Comparison of ENCODE assay signal across 7 cellular contexts in genomic region chr3:5123937-5124336, GRCh38. TPM values are rescaled to one million over a fixed set of nuclear protein-coding genes. Genes with fewer than 3 reads are reported as not detected.
DNase-seq lines count a peak whose midpoint lies in the region; ATAC-seq and TF ChIP-seq lines count a peak whose summit lies in the region.

No MANE protein-coding gene starts in this region.

- intact Hi-C loops in HCT116 (cut with micrococcal nuclease) = loop anchor here (2.0 kb wide), 1 partner anchor 63 kb away; the partner anchor contains the start of gene EDEM1

- no peak for TF ChIP-seq POLR2A in HCT116 (IDR thresholded peaks at IDR 0.05; ENCODE audit: borderline replicate concordance, extremely low read depth, insufficient read depth, insufficient read length)

- H3K4me3 ChIP-seq in HCT116 (replicated peaks in 1 of 2; ENCODE audit: low read depth in 1 of 2, low read length in 2 of 2) = no peak overlapping the region; a peak in 2 of 4 replicates
- peak overlapping the region; percentile 85 for H3K4me3 ChIP-seq in WERI-Rb-1 (ENCODE audit: low read depth, low read length)
- peak overlapping the region in 6 of 7 experiments; percentile 74 to 100 (median 96) for H3K4me3 ChIP-seq in skin epidermis

- DNase-seq in HCT116 (ENCODE audit: low read depth, low spot score) (no peak), WERI-Rb-1 (peak; percentile 28), foreskin keratinocyte (no peak)

- no peak for TF ChIP-seq CTCF in HCT116 (IDR thresholded peaks at IDR 0.05 in 2 of 3, conservative IDR thresholded peaks at IDR 0.05 in 1 of 3; ENCODE audit: borderline replicate concordance in 1 of 3, insufficient read depth in 1 of 3, low read depth in 2 of 3, low read length in 2 of 3)
- TF ChIP-seq CTCF in WERI-Rb-1 (IDR thresholded peaks at IDR 0.05; ENCODE audit: low read depth, low read length) = no peak
- no peak for TF ChIP-seq CTCF in foreskin keratinocyte (conservative IDR thresholded peaks at IDR 0.05)

- CTCF ChIA-PET in HCT116 (lab: Charles Lee) = interaction anchor here (1.1 kb wide), 1 partner anchor 412 kb away, joined by 3 read pairs; no protein-coding TSS in a partner anchor

- POLR2A ChIA-PET in HCT116 (lab: Charles Lee) = no interaction called here

- H3K9me3 ChIP-seq in HCT116 (ENCODE audit: control insufficient read depth in 1 of 2, insufficient read depth in 1 of 2, low read depth in 1 of 2, low read length in 2 of 2) (no peaks in the 10 kb centered on the region), WERI-Rb-1 (ENCODE audit: severe bottlenecking) (no peaks in the 10 kb centered on the region)

- H3K79me2 ChIP-seq in HCT116 (ENCODE audit: insufficient read depth, low read length) = peaks cover 67% of the 10 kb centered on the region

- no peaks in the 10 kb centered on the region for H3K9me2 ChIP-seq in HCT116 (ENCODE audit: insufficient read depth)

- no peak overlapping the region for H3K27ac ChIP-seq in HCT116 (ENCODE audit: low read depth, low read length)
- H3K27ac ChIP-seq in WERI-Rb-1 = no peak overlapping the region
- peak overlapping the region; percentile 89 for H3K27ac ChIP-seq in foreskin keratinocyte
- peak overlapping the region in 19 of 21 experiments; percentile 59 to 99 (median 96) for H3K27ac ChIP-seq in skin epidermis

- ATAC-seq in HCT116 = no peak
- ATAC-seq in foreskin keratinocyte = peak; percentile 7
- ATAC-seq in GM21360 (IDR thresholded peaks at IDR 0.05; ENCODE audit: unreplicated experiment) = no peak
- ATAC-seq in HG03354 (IDR thresholded peaks at IDR 0.05; ENCODE audit: poor library complexity, severe bottlenecking, unreplicated experiment) = no peak
- no peak for ATAC-seq in HG03565 (IDR thresholded peaks at IDR 0.05; ENCODE audit: unreplicated experiment)

- no peaks in the 10 kb centered on the region for H3K36me3 ChIP-seq in HCT116 (ENCODE audit: control insufficient read depth in 1 of 2, insufficient read depth in 2 of 2, low read length in 2 of 2)
- peaks cover 9% of the 10 kb centered on the region; the same call in 1 of the 2 replicates for H3K36me3 ChIP-seq in WERI-Rb-1

- no peak overlapping the region for H3K9ac ChIP-seq in HCT116 (ENCODE audit: low read length)

- peaks cover 10% of the 10 kb centered on the region; the same call in 1 of the 2 replicates for H4K20me1 ChIP-seq in HCT116 (ENCODE audit: insufficient read depth)

- RAD21 ChIA-PET in HCT116 (lab: Charles Lee; ENCODE audit: low non-redundant PET in 1 of 2, low total read pairs in 2 of 2, uncharacterized antibody in 2 of 2, unreplicated experiment in 2 of 2) = no interaction called here

- no peak for TF ChIP-seq RAD21 in HCT116 (IDR thresholded peaks at IDR 0.05; ENCODE audit: low read depth)

- no peaks in the 10 kb centered on the region for H3K27me3 ChIP-seq in HCT116 (ENCODE audit: insufficient read depth, low read length)
- H3K27me3 ChIP-seq in WERI-Rb-1 (ENCODE audit: insufficient read depth, low read depth, severe bottlenecking) = no peaks in the 10 kb centered on the region
- no peaks in the 10 kb centered on the region for H3K27me3 ChIP-seq in foreskin keratinocyte

- BruUV-seq in HCT116 (replicated peaks; lab: Mats Ljungman, UMichigan) = no TSS peak

- H2AFZ ChIP-seq in HCT116 (ENCODE audit: low read depth, low read length, poor library complexity, severe bottlenecking) = no peak overlapping the region

- peak overlapping the region; percentile 97 for H3K4me2 ChIP-seq in HCT116 (ENCODE audit: low read length)

- peaks cover 11 to 19% of the 10 kb centered on the region in 2 experiments for H3K4me1 ChIP-seq in HCT116 (ENCODE audit: control insufficient read depth in 1 of 2, insufficient read depth in 2 of 2, low read length in 2 of 2)
- peaks cover 20% of the 10 kb centered on the region for H3K4me1 ChIP-seq in foreskin keratinocyte

TF ChIP-seq in HCT116, 20 proteins besides CTCF, POLR2A, EP300 and RAD21:
- no peak for TF ChIP-seq ZFX (IDR thresholded peaks at IDR 0.05)
- no peak for TF ChIP-seq EZH2 (IDR thresholded peaks at IDR 0.05)

RNA-seq across cellular contexts. Expression of gene ARL8B, which starts 1.8 kb away (rescaled TPM):
- total RNA-seq in HCT116 (2021; ENCODE audit: unreplicated experiment) = 38.1 TPM
- polyA plus RNA-seq in HCT116 (2012) = 13.4 and 16.3 TPM in 2 replicates
- total RNA-seq in foreskin keratinocyte = 54.6 and 64.3 TPM in 2 replicates
- polyA plus RNA-seq in foreskin keratinocyte = 32.8 and 33.5 TPM in 2 replicates

Comparison
In these comparisons a context has a peak if more than half of its experiments do, and no peak if none do; other contexts are left out.
1. H3K27ac ChIP-seq: peak in foreskin keratinocyte (single experiment) and skin epidermis (19 of 21); none in HCT116 (single experiment) and WERI-Rb-1 (single experiment).
2. H3K4me3 ChIP-seq: peak in WERI-Rb-1 (single experiment) and skin epidermis (6 of 7); none in HCT116 (0 of 2).